ENCODE assay signal across 9 cellular contexts in genomic region chr12:47085815-47086252, GRCh38. TPM values are rescaled to one million over a fixed set of nuclear protein-coding genes. Genes with fewer than 3 reads are reported as not detected.
DNase-seq lines count a peak whose midpoint lies in the region; ATAC-seq and TF ChIP-seq lines count a peak whose summit lies in the region.
"Had no signal": no experiment of that assay in that cellular context is flagged by ENCODE, and none has a peak within 500 bp of the region (broad histone marks: within the 10 kb centered on the region; RNA-seq: fewer than 3 reads in every experiment).

No MANE protein-coding gene starts in this region.

- no peak for TF ChIP-seq EP300 in stomach (IDR thresholded peaks at IDR 0.05)

- ATAC-seq in GM19351 (IDR thresholded peaks at IDR 0.05; ENCODE audit: unreplicated experiment) (peak; percentile 69), GM18868 (IDR thresholded peaks at IDR 0.05; ENCODE audit: unreplicated experiment) (no peak)

- no peaks in the 10 kb centered on the region for H3K27me3 ChIP-seq in stomach

- peak overlapping the region in 2 of 5 donors; percentile 13 to 64 for H3K27ac ChIP-seq in stomach

- H3K27me3 Mint-ChIP-seq in activated CD4-positive, alpha-beta T cell treated with anti-CD3 and anti-CD28 coated beads, Interleukin-2, amount 10 ng/mL, durations not matched to agents 7 days and 5 days: no peaks in the 10 kb centered on the region

- H3K9me3 Mint-ChIP-seq in activated CD4-positive, alpha-beta T cell treated with anti-CD3 and anti-CD28 coated beads, Interleukin-2, amount 10 ng/mL, durations not matched to agents 7 days and 5 days: peaks cover 6% of the 10 kb centered on the region

- H3K27ac Mint-ChIP-seq in activated CD4-positive, alpha-beta T cell treated with anti-CD3 and anti-CD28 coated beads, Interleukin-2, amount 10 ng/mL, durations not matched to agents 7 days and 5 days: peak overlapping the region; percentile 55

- CTCF ChIA-PET in activated CD4-positive, alpha-beta T cell treated with anti-CD3 and anti-CD28 coated beads, Interleukin-2, amount 10 ng/mL, durations not matched to agents 7 days and 5 days (lab: Charles Lee): interaction anchor here (0.7 to 1.1 kb wide), 2 partner anchors 11 to 312 kb away, joined by 3 read pairs; no protein-coding TSS in a partner anchor

- TF ChIP-seq POLR2A in stomach (IDR thresholded peaks at IDR 0.05): no peak

- peaks cover 8% of the 10 kb centered on the region for H3K36me3 Mint-ChIP-seq in activated CD4-positive, alpha-beta T cell treated with anti-CD3 and anti-CD28 coated beads, Interleukin-2, amount 10 ng/mL, durations not matched to agents 7 days and 5 days (ENCODE audit: low read depth)

- TF ChIP-seq CTCF in fibroblast of mammary gland (conservative IDR thresholded peaks at IDR 0.05; ENCODE audit: control insufficient read depth, insufficient read depth, low read depth, low read length): no peak
- TF ChIP-seq CTCF in stomach (IDR thresholded peaks at IDR 0.05): no peak

- peaks cover 59% of the 10 kb centered on the region for H3K4me1 Mint-ChIP-seq in activated CD4-positive, alpha-beta T cell treated with anti-CD3 and anti-CD28 coated beads, Interleukin-2, amount 10 ng/mL, durations not matched to agents 7 days and 5 days

- H3K4me1 ChIP-seq in stomach: peaks cover 0 to 50% (median 17%) of the 10 kb centered on the region in 4 donors

- WGBS in stomach, 5 donors: 49 to 65% (median 62%) methylated on average over 6 of the region's 6 CpGs

- H3K4me3 ChIP-seq in fibroblast of mammary gland (ENCODE audit: control insufficient read depth, low read depth, low read length) (no peak overlapping the region), stomach (no peak overlapping the region)
- H3K4me3 ChIP-seq: skin epidermis had no signal

- no peaks in the 10 kb centered on the region for H3K9me3 ChIP-seq in stomach

- intact Hi-C loops in stomach (cut with DNase I; ENCODE audit: low total_unique reads): no loop called here

- no peaks in the 10 kb centered on the region for H3K36me3 ChIP-seq in stomach

- H3K4me3 Mint-ChIP-seq in activated CD4-positive, alpha-beta T cell treated with anti-CD3 and anti-CD28 coated beads, Interleukin-2, amount 10 ng/mL, durations not matched to agents 7 days and 5 days: peak overlapping the region; percentile 10

- DNase-seq in NCI-H1417 treated with DMSO at 0.1 percent for 48 hours (lab: John Stamatoyannopoulos, UW) (peak; percentile 53), fibroblast of mammary gland (ENCODE audit: low read depth) (peak; percentile 51), Ammon's horn (ENCODE audit: low spot score) (no peak), stomach (no peak)
- DNase-seq in activated CD4-positive, alpha-beta T cell treated with anti-CD3 and anti-CD28 coated beads, Interleukin-2, amount 10 ng/mL, durations not matched to agents 7 days and 5 days: peak; percentile 63
- DNase-seq in stimulated activated CD8-positive, alpha-beta memory T cell treated with anti-CD3 and anti-CD28 coated beads, Interleukin-4, amount 100 ng/mL, for 24 hours (ENCODE audit: low read depth): peak; percentile 19

- POLR2A ChIA-PET in activated CD4-positive, alpha-beta T cell treated with anti-CD3 and anti-CD28 coated beads, Interleukin-2, amount 10 ng/mL, durations not matched to agents 7 days and 5 days (lab: Charles Lee): no interaction called here

RNA-seq across cellular contexts. Expression of gene AMIGO2, which starts 6.1 kb away (rescaled TPM):
- total RNA-seq in activated CD4-positive, alpha-beta T cell treated with anti-CD3 and anti-CD28 coated beads, Interleukin-2, amount 10 ng/mL, durations not matched to agents 7 days and 5 days: 10 to 100 TPM; 10.3 to 10.8 TPM
- total RNA-seq in stomach: 10 to 100 TPM in 1 of 5 donors, 1 to 10 TPM in 4; 2.0 to 10.5 (median 4.0) TPM
- polyA plus RNA-seq in stomach: 1 to 10 TPM; 1.6 to 4.0 (median 2.3) TPM

RNA-seq across cellular contexts. Expression of gene PCED1B, which starts 6.4 kb away (rescaled TPM):
- total RNA-seq in activated CD4-positive, alpha-beta T cell treated with anti-CD3 and anti-CD28 coated beads, Interleukin-2, amount 10 ng/mL, durations not matched to agents 7 days and 5 days: 10 to 100 TPM; 58.7 to 59.7 TPM
- total RNA-seq in stomach: 1 to 10 TPM in 3 of 5 donors, under 1 TPM in 1, not detected in 1; 0.73 to 7.6 (median 5.2) TPM
- polyA plus RNA-seq in stomach: 1 to 10 TPM; 1.4 to 2.4 (median 2.1) TPM

Comparison
In these comparisons a context has a peak if more than half of its experiments do, and no peak if none do; other contexts are left out.
1. DNase-seq: peak in NCI-H1417 treated with DMSO at 0.1 percent for 48 hours (single experiment), activated CD4-positive, alpha-beta T cell treated with anti-CD3 and anti-CD28 coated beads, Interleukin-2, amount 10 ng/mL, durations not matched to agents 7 days and 5 days (single experiment), fibroblast of mammary gland (single experiment) and stimulated activated CD8-positive, alpha-beta memory T cell treated with anti-CD3 and anti-CD28 coated beads, Interleukin-4, amount 100 ng/mL, for 24 hours (single experiment); none in Ammon's horn (single experiment) and stomach (single experiment).
2. RNA of gene PCED1B, which starts 6.4 kb away (total RNA-seq): 58.7 to 59.7 TPM in activated CD4-positive, alpha-beta T cell treated with anti-CD3 and anti-CD28 coated beads, Interleukin-2, amount 10 ng/mL, durations not matched to agents 7 days and 5 days; 0.73 to 7.6 TPM in stomach; every median in the first group is over 4 times any median in the second.